ENCODE assay signal across 1 cellular context in the genomic region with DNA sequence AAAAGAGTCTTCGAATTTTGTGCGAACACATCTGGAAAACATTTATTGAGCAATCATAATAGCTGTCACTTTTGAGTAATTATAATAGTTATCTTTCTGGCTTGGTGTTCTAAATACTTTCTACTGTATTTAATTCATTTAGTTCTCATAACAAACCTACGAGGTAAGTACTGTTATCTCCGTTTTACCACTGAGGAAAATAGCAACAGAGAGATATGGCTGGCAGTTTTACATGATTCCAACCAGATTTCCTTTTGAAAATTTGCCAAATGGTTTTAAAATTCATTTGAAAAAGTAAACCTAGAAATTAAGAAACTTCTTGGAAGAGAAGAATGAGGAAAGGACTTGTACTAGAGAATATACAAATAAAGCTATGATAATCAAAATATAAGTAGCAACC.
TF ChIP-seq lines count a peak whose summit lies in the region.

No MANE protein-coding gene starts in this region.

TF ChIP-seq in HepG2, 621 proteins besides CTCF, POLR2A, EP300 and RAD21:
- TF ChIP-seq EHMT2 (IDR thresholded peaks at IDR 0.05; ENCODE audit: borderline replicate concordance, low read depth, low read length) (no peak), ZNF572 (CRISPR knock-in tag; IDR thresholded peaks at IDR 0.05) (no peak), JUND (CRISPR knock-in tag; IDR thresholded peaks at IDR 0.05) (no peak), ZNF569 (CRISPR knock-in tag; IDR thresholded peaks at IDR 0.05; ENCODE audit: borderline replicate concordance) (no peak), ATF1 (CRISPR knock-in tag; IDR thresholded peaks at IDR 0.05) (no peak), CBX2 (IDR thresholded peaks at IDR 0.05; ENCODE audit: low read depth, low read length) (no peak), CBX2 (CRISPR knock-in tag; IDR thresholded peaks at IDR 0.05; ENCODE audit: low read depth) (no peak), PHF8 (CRISPR knock-in tag; IDR thresholded peaks at IDR 0.05) (no peak), FOXA3 (CRISPR knock-in tag; IDR thresholded peaks at IDR 0.05) (no peak), IKZF5 (CRISPR knock-in tag; IDR thresholded peaks at IDR 0.05) (no peak), SMYD3 (CRISPR knock-in tag; IDR thresholded peaks at IDR 0.05) (no peak), ZNF703 (CRISPR knock-in tag; IDR thresholded peaks at IDR 0.05; ENCODE audit: borderline replicate concordance) (no peak), ZNF629 (CRISPR knock-in tag; conservative IDR thresholded peaks at IDR 0.05) (no peak), REPIN1 (CRISPR knock-in tag; IDR thresholded peaks at IDR 0.05; ENCODE audit: borderline replicate concordance, low read depth) (no peak), ZNF317 (CRISPR knock-in tag; IDR thresholded peaks at IDR 0.05) (no peak), PAWR (CRISPR knock-in tag; IDR thresholded peaks at IDR 0.05; ENCODE audit: borderline replicate concordance) (no peak)
- TF ChIP-seq, protein P1, sequence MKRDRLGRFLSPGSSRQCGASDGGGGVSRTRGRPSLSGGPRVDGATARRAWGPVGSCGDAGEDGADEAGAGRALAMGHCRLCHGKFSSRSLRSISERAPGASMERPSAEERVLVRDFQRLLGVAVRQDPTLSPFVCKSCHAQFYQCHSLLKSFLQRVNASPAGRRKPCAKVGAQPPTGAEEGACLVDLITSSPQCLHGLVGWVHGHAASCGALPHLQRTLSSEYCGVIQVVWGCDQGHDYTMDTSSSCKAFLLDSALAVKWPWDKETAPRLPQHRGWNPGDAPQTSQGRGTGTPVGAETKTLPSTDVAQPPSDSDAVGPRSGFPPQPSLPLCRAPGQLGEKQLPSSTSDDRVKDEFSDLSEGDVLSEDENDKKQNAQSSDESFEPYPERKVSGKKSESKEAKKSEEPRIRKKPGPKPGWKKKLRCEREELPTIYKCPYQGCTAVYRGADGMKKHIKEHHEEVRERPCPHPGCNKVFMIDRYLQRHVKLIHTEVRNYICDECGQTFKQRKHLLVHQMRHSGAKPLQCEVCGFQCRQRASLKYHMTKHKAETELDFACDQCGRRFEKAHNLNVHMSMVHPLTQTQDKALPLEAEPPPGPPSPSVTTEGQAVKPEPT (CRISPR knock-in tag; IDR thresholded peaks at IDR 0.05; ENCODE audit: low read depth): no peak
- TF ChIP-seq, protein P2, sequence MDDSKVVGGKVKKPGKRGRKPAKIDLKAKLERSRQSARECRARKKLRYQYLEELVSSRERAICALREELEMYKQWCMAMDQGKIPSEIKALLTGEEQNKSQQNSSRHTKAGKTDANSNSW (CRISPR knock-in tag; IDR thresholded peaks at IDR 0.05; ENCODE audit: borderline replicate concordance): no peak
